Comparison of ENCODE assay signal across 32 cellular contexts in the genomic region with DNA sequence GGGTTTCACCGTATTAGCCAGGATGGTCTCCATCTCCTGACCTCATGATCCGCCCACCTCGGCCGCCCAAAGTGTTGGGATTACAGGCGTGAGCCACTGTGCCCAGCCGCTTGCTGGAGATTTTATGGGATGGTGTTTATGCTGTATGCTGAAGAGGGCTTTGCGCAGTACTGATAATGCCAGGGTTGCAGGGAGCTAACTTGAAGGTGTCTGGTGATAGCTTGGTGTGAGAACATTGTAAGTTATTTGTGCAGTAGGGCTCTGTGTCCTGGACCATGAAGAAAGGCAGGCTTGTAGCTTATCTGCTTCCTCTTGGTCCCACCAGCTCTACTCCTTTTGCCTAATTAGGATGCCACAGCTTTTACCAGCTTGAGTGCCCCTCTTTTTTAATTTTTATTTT.
"Had no signal": no experiment of that assay in that cellular context is flagged by ENCODE, and none has a peak within 500 bp of the region (broad histone marks: within the 10 kb centered on the region; RNA-seq: fewer than 3 reads in every experiment).

No MANE protein-coding gene starts in this region.

- H3K27ac ChIP-seq: adrenal gland, ascending aorta, body of pancreas, brain microvascular endothelial cell, breast epithelium, cardiac muscle cell had no signal

- H3K27me3 ChIP-seq: adrenal gland, ascending aorta, body of pancreas, brain microvascular endothelial cell, breast epithelium, cardiac muscle cell had no signal

- ATAC-seq: activated naive CD8-positive, alpha-beta T cell treated with anti-CD3 and anti-CD28 coated beads, Interleukin-2, amount 50 U/mL, for 24 hours; activated T-cell treated with anti-CD3 and anti-CD28 coated beads, Interleukin-2, amount 50 U/mL, for 4 hours; activated T-cell treated with anti-CD3 and anti-CD28 coated beads, Interleukin-2, amount 50 U/mL, for 72 hours; activated T-helper 17 cell treated with anti-CD3 and anti-CD28 coated beads, Interleukin-2, amount 50 U/mL, for 72 hours; body of pancreas had no signal

- H3K9me3 ChIP-seq: adrenal gland, ascending aorta, body of pancreas, breast epithelium had no signal

- H3K36me3 ChIP-seq: adrenal gland, ascending aorta, brain microvascular endothelial cell, breast epithelium, cardiac muscle cell had no signal

- H3K4me1 ChIP-seq: adrenal gland, ascending aorta, body of pancreas, breast epithelium had no signal

- DNase-seq: activated effector memory CD4-positive, alpha-beta T cell treated with anti-CD3 and anti-CD28 coated beads, Interleukin-2, amount 50 U/mL, for 16 hours; activated effector memory CD4-positive, alpha-beta T cell treated with Interleukin-2 at 50 U/mL for 16 hours; activated gamma-delta T cell; activated gamma-delta T cell treated with Interleukin-2 at 50 U/mL for 16 hours; activated naive CD4-positive, alpha-beta T cell; activated naive CD4-positive, alpha-beta T cell treated with anti-CD3 and anti-CD28 coated beads for 36 hours; activated naive CD4-positive, alpha-beta T cell treated with anti-CD3 and anti-CD28 coated beads, Interleukin-2, amount 10 ng/mL, durations not matched to agents 7 days and 5 days; activated naive CD4-positive, alpha-beta T cell treated with anti-CD3 and anti-CD28 coated beads, Interleukin-2, amount 50 U/mL, for 16 hours; activated naive CD4-positive, alpha-beta T cell treated with Interleukin-2 at 50 U/mL for 16 hours; activated naive CD8-positive, alpha-beta T cell treated with anti-CD3 and anti-CD28 coated beads for 36 hours; activated naive CD8-positive, alpha-beta T cell treated with anti-CD3 and anti-CD28 coated beads, Interleukin-2, amount 10 ng/mL, durations not matched to agents 7 days and 5 days; activated naive CD8-positive, alpha-beta T cell treated with anti-CD3 and anti-CD28 coated beads, Interleukin-2, amount 50 U/mL, for 24 hours; activated T-cell treated with anti-CD3 and anti-CD28 coated beads for 4 hours; activated T-cell treated with anti-CD3 and anti-CD28 coated beads, Interleukin-2, amount 50 U/mL, for 1 hour; activated T-cell treated with anti-CD3 and anti-CD28 coated beads, Interleukin-2, amount 50 U/mL, for 24 hours; activated T-cell treated with anti-CD3 and anti-CD28 coated beads, Interleukin-2, amount 50 U/mL, for 4 hours; activated T-cell treated with anti-CD3 and anti-CD28 coated beads, Interleukin-2, amount 50 U/mL, for 48 hours; activated T-cell treated with anti-CD3 and anti-CD28 coated beads, Interleukin-2, amount 50 U/mL, for 72 hours; adrenal gland; amniotic stem cell; amygdala; anterior cingulate cortex; aorta; body of pancreas; brain microvascular endothelial cell; caudate nucleus; central memory CD4-positive, alpha-beta T cell; cerebellar nuclear complex had no signal

- H3K4me3 ChIP-seq: adrenal gland, ascending aorta, body of pancreas, breast epithelium, cardiac muscle cell had no signal
